8 cellular contexts compared by ENCODE assay signal in genomic region chr13:40388617-40389016, GRCh38.
DNase-seq lines count a peak whose midpoint lies in the region; ATAC-seq and TF ChIP-seq lines count a peak whose summit lies in the region.

No MANE protein-coding gene starts in this region.

- no peak overlapping the region for H3K4me3 ChIP-seq in AG10803 (ENCODE audit: low read length)

- DNase-seq in AG10803 (ENCODE audit: low read depth) (peak; percentile 13), GM19240 (ENCODE audit: insufficient read length, low spot score) (peak; percentile 59), epidermal melanocyte (ENCODE audit: insufficient read length, low spot score) (no peak), dedifferentiated amniotic fluid mesenchymal stem cell (ENCODE audit: extremely low spot score) (no peak)
- DNase-seq in activated CD4-positive, alpha-beta T cell treated with anti-CD3 and anti-CD28 coated beads for 1 hour: peak; percentile 71
- peak; percentile 77 to 81 (median 78) for DNase-seq in effector memory CD8-positive, alpha-beta T cell
- peak; percentile 60 to 71 for DNase-seq in stimulated activated CD4-positive, alpha-beta T cell treated with anti-CD3 and anti-CD28 coated beads, Interleukin-4, amount 100 ng/mL, for 48 hours (ENCODE audit: low read depth in 2 of 2)

- peak overlapping the region; percentile 84 to 86 for H3K4me3 Mint-ChIP-seq in effector memory CD8-positive, alpha-beta T cell

- H3K27ac Mint-ChIP-seq in effector memory CD8-positive, alpha-beta T cell: peak overlapping the region; percentile 99 to 100

- peaks cover 4% of the 10 kb centered on the region for H3K36me3 Mint-ChIP-seq in effector memory CD8-positive, alpha-beta T cell (ENCODE audit: insufficient read depth)

- H3K4me1 Mint-ChIP-seq in effector memory CD8-positive, alpha-beta T cell (ENCODE audit: low read depth in 2 of 2): peaks cover 27 to 47% of the 10 kb centered on the region in 2 donors

- no peaks in the 10 kb centered on the region for H3K9me3 Mint-ChIP-seq in effector memory CD8-positive, alpha-beta T cell

- peak; percentile 99 for ATAC-seq in HG03432 (IDR thresholded peaks at IDR 0.05; ENCODE audit: unreplicated experiment)
- ATAC-seq in effector memory CD8-positive, alpha-beta T cell (replicated peaks): peak; percentile 94

- TF ChIP-seq CTCF in AG10803 (conservative IDR thresholded peaks at IDR 0.05; ENCODE audit: low read length): no peak

- H3K27me3 Mint-ChIP-seq in effector memory CD8-positive, alpha-beta T cell: no peaks in the 10 kb centered on the region

Comparison
In these comparisons a context has a peak if more than half of its experiments do, and no peak if none do; other contexts are left out.
1. DNase-seq: peak in AG10803 (single experiment), GM19240 (single experiment), activated CD4-positive, alpha-beta T cell treated with anti-CD3 and anti-CD28 coated beads for 1 hour (single experiment), effector memory CD8-positive, alpha-beta T cell (3 of 3) and stimulated activated CD4-positive, alpha-beta T cell treated with anti-CD3 and anti-CD28 coated beads, Interleukin-4, amount 100 ng/mL, for 48 hours (2 of 2); none in epidermal melanocyte (single experiment) and dedifferentiated amniotic fluid mesenchymal stem cell (single experiment).